ENCODE assay signal across 26 cellular contexts in the genomic region with DNA sequence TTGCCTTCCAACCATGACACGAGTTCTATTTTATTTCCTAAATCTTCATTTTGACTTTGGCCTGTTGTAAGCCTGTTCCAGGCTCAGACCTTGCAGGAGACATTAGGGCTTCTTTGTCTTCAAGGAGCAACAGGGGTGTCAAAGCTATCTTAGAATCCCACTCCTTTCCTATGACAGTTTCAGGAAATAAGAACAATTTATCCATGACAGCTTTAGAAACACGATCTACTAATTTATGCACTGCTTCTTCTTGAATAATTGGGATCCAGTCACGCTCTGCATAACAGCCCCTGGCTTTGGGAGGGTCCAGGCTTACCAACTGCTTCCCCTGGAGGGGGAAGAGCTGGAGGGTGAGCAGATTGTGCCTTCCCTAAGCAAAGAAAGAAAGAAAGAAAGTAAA.
"Had no signal": no experiment of that assay in that cellular context is flagged by ENCODE, and none has a peak within 500 bp of the region (broad histone marks: within the 10 kb centered on the region; RNA-seq: fewer than 3 reads in every experiment).

No MANE protein-coding gene starts in this region.

- H3K27ac Mint-ChIP-seq: naive thymus-derived CD4-positive, alpha-beta T cell; nephron; stimulated activated memory B cell treated with anti-CD40 and anti-IgM and Interleukin-4, amounts not matched to agents 10 μg/mL and 1 μg/mL and 100 μg/mL, for 72 hours; type B pancreatic cell had no signal

- H3K4me1 ChIP-seq: esophagus muscularis mucosa, foreskin keratinocyte, gastroesophageal sphincter, heart right ventricle, left lung, pancreas, right atrium auricular region, testis, tibial artery had no signal

- H3K4me3 Mint-ChIP-seq: naive thymus-derived CD4-positive, alpha-beta T cell; nephron; stimulated activated memory B cell treated with anti-CD40 and anti-IgM and Interleukin-4, amounts not matched to agents 10 μg/mL and 1 μg/mL and 100 μg/mL, for 72 hours; type B pancreatic cell had no signal

- H3K36me3 Mint-ChIP-seq: stimulated activated memory B cell treated with anti-CD40 and anti-IgM and Interleukin-4, amounts not matched to agents 10 μg/mL and 1 μg/mL and 100 μg/mL, for 72 hours; type B pancreatic cell had no signal

- H3K4me2 ChIP-seq: smooth muscle cell had no signal

- DNase-seq: dorsolateral prefrontal cortex; effector CD8-positive, alpha-beta T cell; foreskin keratinocyte; heart right ventricle; hippocampal formation; left cardiac atrium; left lung; mesenchymal stem cell; midbrain; naive thymus-derived CD4-positive, alpha-beta T cell; pancreas; stimulated activated CD4-positive, alpha-beta T cell treated with anti-CD3 and anti-CD28 coated beads, Interleukin-12 subunit alpha, Interleukin-12 subunit beta, amount 100 ng/mL, for 4 hours; stimulated activated CD4-positive, alpha-beta T cell treated with anti-CD3 and anti-CD28 coated beads, Interleukin-2, amount 100 ng/mL, for 24 hours; stimulated activated CD4-positive, alpha-beta T cell treated with anti-CD3 and anti-CD28 coated beads, Interleukin-4, amount 100 ng/mL, for 4 hours; stimulated activated naive CD8-positive, alpha-beta T cell treated with anti-CD3 and anti-CD28 coated beads, Interleukin-15, Interleukin-2, amounts not matched to agents 100 U/mL and 50 U/mL, for 24 hours; substantia nigra; testis; tibial artery had no signal

- H3K27ac ChIP-seq: dorsolateral prefrontal cortex, esophagus muscularis mucosa, foreskin keratinocyte, gastroesophageal sphincter, heart right ventricle, left lung, neutrophil, pancreas, right atrium auricular region, testis, tibial artery had no signal

- H3K36me3 ChIP-seq: esophagus muscularis mucosa, gastroesophageal sphincter, heart right ventricle, left lung, neutrophil, pancreas, right atrium auricular region, tibial artery had no signal

- H3K27me3 Mint-ChIP-seq: naive thymus-derived CD4-positive, alpha-beta T cell; stimulated activated memory B cell treated with anti-CD40 and anti-IgM and Interleukin-4, amounts not matched to agents 10 μg/mL and 1 μg/mL and 100 μg/mL, for 72 hours had no signal

- H3K9me3 ChIP-seq: esophagus muscularis mucosa, gastroesophageal sphincter, heart right ventricle, left lung, neutrophil, pancreas, right atrium auricular region, testis, tibial artery had no signal

- H3K4me1 Mint-ChIP-seq: naive thymus-derived CD4-positive, alpha-beta T cell; nephron; stimulated activated memory B cell treated with anti-CD40 and anti-IgM and Interleukin-4, amounts not matched to agents 10 μg/mL and 1 μg/mL and 100 μg/mL, for 72 hours had no signal

- H3K4me3 ChIP-seq: esophagus muscularis mucosa, gastroesophageal sphincter, heart right ventricle, left lung, pancreas, right atrium auricular region, smooth muscle cell, testis, tibial artery had no signal

- H3K27me3 ChIP-seq: dorsolateral prefrontal cortex, esophagus muscularis mucosa, foreskin keratinocyte, gastroesophageal sphincter, heart right ventricle, left lung, neutrophil, pancreas, right atrium auricular region, testis, tibial artery had no signal
